Comparison of ENCODE assay signal across 1 cellular context in the genomic region with DNA sequence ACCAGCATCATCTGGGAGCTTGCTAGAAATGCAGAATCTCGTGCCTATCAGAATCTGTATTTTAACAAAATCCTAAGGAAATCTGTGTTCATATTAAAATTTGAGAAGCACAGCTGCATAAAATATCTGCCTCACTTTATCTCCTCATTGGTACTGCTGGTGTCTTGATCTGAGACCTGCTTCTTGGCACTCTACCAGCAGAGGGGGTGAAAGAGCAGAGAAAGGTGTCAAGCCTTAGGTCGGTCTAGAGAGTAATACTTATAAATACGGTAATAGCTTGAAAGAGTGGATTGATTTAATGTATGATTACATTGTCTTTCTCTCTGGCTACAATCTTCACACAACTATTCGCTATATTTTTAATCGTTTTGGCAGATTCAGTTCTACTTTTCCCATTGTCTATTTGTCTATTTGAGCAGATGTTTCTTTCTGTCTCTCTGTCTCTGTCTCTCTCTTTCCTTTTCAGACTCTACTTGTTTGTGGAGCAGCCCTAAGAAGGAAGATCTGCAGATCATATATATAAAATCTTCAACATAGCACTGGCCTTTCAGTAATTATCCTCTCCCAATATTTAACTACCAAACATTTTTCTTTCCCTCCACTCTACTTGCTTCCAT.
TF ChIP-seq lines count a peak whose summit lies in the region.

No MANE protein-coding gene starts in this region.

TF ChIP-seq in K562, 482 proteins besides CTCF, POLR2A, EP300 and RAD21 (continued from another document):
- no peak for TF ChIP-seq CAMTA2 (CRISPR knock-in tag; conservative IDR thresholded peaks at IDR 0.05)
- TF ChIP-seq, protein P1, sequence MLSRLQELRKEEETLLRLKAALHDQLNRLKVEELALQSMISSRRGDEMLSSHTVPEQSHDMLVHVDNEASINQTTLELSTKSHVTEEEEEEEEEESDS (CRISPR knock-in tag; IDR thresholded peaks at IDR 0.05): no peak
- TF ChIP-seq SRSF7 (optimal IDR thresholded peaks at IDR 0.05; ENCODE audit: low read depth, low read length): no peak
- TF ChIP-seq, protein P2, sequence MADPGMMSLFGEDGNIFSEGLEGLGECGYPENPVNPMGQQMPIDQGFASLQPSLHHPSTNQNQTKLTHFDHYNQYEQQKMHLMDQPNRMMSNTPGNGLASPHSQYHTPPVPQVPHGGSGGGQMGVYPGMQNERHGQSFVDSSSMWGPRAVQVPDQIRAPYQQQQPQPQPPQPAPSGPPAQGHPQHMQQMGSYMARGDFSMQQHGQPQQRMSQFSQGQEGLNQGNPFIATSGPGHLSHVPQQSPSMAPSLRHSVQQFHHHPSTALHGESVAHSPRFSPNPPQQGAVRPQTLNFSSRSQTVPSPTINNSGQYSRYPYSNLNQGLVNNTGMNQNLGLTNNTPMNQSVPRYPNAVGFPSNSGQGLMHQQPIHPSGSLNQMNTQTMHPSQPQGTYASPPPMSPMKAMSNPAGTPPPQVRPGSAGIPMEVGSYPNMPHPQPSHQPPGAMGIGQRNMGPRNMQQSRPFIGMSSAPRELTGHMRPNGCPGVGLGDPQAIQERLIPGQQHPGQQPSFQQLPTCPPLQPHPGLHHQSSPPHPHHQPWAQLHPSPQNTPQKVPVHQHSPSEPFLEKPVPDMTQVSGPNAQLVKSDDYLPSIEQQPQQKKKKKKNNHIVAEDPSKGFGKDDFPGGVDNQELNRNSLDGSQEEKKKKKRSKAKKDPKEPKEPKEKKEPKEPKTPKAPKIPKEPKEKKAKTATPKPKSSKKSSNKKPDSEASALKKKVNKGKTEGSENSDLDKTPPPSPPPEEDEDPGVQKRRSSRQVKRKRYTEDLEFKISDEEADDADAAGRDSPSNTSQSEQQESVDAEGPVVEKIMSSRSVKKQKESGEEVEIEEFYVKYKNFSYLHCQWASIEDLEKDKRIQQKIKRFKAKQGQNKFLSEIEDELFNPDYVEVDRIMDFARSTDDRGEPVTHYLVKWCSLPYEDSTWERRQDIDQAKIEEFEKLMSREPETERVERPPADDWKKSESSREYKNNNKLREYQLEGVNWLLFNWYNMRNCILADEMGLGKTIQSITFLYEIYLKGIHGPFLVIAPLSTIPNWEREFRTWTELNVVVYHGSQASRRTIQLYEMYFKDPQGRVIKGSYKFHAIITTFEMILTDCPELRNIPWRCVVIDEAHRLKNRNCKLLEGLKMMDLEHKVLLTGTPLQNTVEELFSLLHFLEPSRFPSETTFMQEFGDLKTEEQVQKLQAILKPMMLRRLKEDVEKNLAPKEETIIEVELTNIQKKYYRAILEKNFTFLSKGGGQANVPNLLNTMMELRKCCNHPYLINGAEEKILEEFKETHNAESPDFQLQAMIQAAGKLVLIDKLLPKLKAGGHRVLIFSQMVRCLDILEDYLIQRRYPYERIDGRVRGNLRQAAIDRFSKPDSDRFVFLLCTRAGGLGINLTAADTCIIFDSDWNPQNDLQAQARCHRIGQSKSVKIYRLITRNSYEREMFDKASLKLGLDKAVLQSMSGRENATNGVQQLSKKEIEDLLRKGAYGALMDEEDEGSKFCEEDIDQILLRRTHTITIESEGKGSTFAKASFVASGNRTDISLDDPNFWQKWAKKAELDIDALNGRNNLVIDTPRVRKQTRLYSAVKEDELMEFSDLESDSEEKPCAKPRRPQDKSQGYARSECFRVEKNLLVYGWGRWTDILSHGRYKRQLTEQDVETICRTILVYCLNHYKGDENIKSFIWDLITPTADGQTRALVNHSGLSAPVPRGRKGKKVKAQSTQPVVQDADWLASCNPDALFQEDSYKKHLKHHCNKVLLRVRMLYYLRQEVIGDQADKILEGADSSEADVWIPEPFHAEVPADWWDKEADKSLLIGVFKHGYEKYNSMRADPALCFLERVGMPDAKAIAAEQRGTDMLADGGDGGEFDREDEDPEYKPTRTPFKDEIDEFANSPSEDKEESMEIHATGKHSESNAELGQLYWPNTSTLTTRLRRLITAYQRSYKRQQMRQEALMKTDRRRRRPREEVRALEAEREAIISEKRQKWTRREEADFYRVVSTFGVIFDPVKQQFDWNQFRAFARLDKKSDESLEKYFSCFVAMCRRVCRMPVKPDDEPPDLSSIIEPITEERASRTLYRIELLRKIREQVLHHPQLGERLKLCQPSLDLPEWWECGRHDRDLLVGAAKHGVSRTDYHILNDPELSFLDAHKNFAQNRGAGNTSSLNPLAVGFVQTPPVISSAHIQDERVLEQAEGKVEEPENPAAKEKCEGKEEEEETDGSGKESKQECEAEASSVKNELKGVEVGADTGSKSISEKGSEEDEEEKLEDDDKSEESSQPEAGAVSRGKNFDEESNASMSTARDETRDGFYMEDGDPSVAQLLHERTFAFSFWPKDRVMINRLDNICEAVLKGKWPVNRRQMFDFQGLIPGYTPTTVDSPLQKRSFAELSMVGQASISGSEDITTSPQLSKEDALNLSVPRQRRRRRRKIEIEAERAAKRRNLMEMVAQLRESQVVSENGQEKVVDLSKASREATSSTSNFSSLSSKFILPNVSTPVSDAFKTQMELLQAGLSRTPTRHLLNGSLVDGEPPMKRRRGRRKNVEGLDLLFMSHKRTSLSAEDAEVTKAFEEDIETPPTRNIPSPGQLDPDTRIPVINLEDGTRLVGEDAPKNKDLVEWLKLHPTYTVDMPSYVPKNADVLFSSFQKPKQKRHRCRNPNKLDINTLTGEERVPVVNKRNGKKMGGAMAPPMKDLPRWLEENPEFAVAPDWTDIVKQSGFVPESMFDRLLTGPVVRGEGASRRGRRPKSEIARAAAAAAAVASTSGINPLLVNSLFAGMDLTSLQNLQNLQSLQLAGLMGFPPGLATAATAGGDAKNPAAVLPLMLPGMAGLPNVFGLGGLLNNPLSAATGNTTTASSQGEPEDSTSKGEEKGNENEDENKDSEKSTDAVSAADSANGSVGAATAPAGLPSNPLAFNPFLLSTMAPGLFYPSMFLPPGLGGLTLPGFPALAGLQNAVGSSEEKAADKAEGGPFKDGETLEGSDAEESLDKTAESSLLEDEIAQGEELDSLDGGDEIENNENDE (IDR thresholded peaks at IDR 0.05; ENCODE audit: low read depth, low read length): peak; percentile 85
- no peak for TF ChIP-seq MEF2A (IDR thresholded peaks at IDR 0.05; ENCODE audit: control insufficient read depth, low read depth, low read length)
- TF ChIP-seq PPARD (CRISPR knock-in tag; IDR thresholded peaks at IDR 0.05): no peak
